8 cellular contexts compared by ENCODE assay signal in the genomic region with DNA sequence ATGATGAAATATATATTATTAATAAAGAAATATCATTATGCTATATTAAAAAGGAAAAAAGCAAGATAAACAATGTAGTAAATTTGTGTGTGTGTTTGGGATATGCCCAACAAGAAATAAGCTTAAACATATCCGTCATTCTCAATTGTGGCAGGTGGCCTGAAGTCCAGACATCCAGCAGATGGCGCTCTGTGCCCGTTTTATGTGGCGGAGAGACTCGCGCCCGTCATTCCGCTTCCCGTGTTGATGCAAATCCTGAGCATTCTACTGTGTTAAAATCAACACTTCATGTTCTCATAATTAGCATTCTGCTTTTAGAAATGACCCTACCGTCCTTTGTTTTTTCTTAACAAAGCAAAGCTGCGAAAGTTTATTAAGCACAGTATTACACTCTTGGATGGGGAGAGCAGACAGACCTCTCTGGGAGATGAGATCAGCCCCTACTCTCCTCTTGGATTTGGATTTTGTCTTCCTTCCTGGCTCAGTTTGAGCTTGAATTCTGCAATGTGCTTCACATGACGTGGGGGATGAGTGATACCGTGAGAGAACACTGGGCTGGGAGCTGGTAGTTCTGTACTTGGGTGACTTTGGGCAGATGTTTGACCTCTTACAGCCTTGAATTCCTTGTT.
A peak's percentile ranks its signal among the peaks of the same experiment; 100 is the strongest.
DNase-seq lines count a peak whose midpoint lies in the region; ATAC-seq, FAIRE-seq and TF ChIP-seq lines count a peak whose summit lies in the region.

No MANE protein-coding gene starts in this region.

- H3K18ac ChIP-seq in H1 (ENCODE audit: extremely low read depth, low read length) (no peak overlapping the region), mesendoderm (ENCODE audit: low read length) (no peak overlapping the region)

- FAIRE-seq in H1 (lab: Jason Lieb, UNC), result peak; percentile 88

- H3K79me1 ChIP-seq in H1 (ENCODE audit: low read depth, low read length), result no peaks in the 10 kb centered on the region
- H3K79me1 ChIP-seq in mesendoderm (ENCODE audit: low read length), result no peaks in the 10 kb centered on the region

- no peak overlapping the region for H2BK20ac ChIP-seq in H1 (ENCODE audit: low read length)

- H3K4ac ChIP-seq in H1 (replicated peaks; ENCODE audit: insufficient read length, low read depth, low read length) (no peak overlapping the region), mesendoderm (ENCODE audit: low read depth, low read length) (no peak overlapping the region)

- H3K9ac ChIP-seq in H1 (replicated peaks in 1 of 4; ENCODE audit: extremely low read depth in 1 of 4, low read depth in 3 of 4, low read length in 3 of 4), result no peak overlapping the region
- no peak overlapping the region for H3K9ac ChIP-seq in mesendoderm (ENCODE audit: low read length)

- intact Hi-C loops in activated CD8-positive, alpha-beta T cell treated with anti-CD3 and anti-CD28 coated beads for 36 hours (cut with micrococcal nuclease), result loop anchor here (1.0 to 2.0 kb wide), 2 partner anchors 37 to 231 kb away; no protein-coding TSS in a partner anchor

- ATAC-seq in GM19452 (IDR thresholded peaks at IDR 0.05; ENCODE audit: unreplicated experiment) (peak; percentile 85), HG03521 (IDR thresholded peaks at IDR 0.05; ENCODE audit: unreplicated experiment) (peak; percentile 88)
- ATAC-seq in activated CD8-positive, alpha-beta T cell treated with anti-CD3 and anti-CD28 coated beads for 36 hours, result peak; percentile 51

- H3K4me3 Mint-ChIP-seq in CD8-positive, alpha-beta memory T cell, result peak overlapping the region in 3 of 7 donors; percentile 6 to 26 (median 10)
- no peak overlapping the region for H3K4me3 Mint-ChIP-seq in activated CD8-positive, alpha-beta T cell treated with anti-CD3 and anti-CD28 coated beads for 36 hours

- TF ChIP-seq EP300 in H1 (IDR thresholded peaks at IDR 0.05; ENCODE audit: borderline replicate concordance in 1 of 2, low read depth in 2 of 2, low read length in 2 of 2), result no peak

- H3K27me3 Mint-ChIP-seq in CD8-positive, alpha-beta memory T cell, result peaks cover 13 to 44% of the 10 kb centered on the region in 2 donors
- H3K27me3 Mint-ChIP-seq in activated CD8-positive, alpha-beta T cell treated with anti-CD3 and anti-CD28 coated beads for 36 hours, result peaks cover 34% of the 10 kb centered on the region

- CTCF ChIA-PET in CD8-positive, alpha-beta memory T cell (lab: Charles Lee), result interaction anchor here (0.6 to 1.8 kb wide), 12 partner anchors 9 to 797 kb away, joined by 3 to 16 read pairs (median 4); no protein-coding TSS in a partner anchor
- CTCF ChIA-PET in activated CD8-positive, alpha-beta T cell treated with anti-CD3 and anti-CD28 coated beads for 36 hours (lab: Charles Lee), result interaction anchor here (0.6 to 3.9 kb wide), 61 partner anchors 9 to 796 kb away, joined by 3 to 74 read pairs (median 4); no protein-coding TSS in a partner anchor
- CTCF ChIA-PET in H1 (lab: Charles Lee; ENCODE audit: partially characterized antibody), result interaction anchor here (0.5 to 6.1 kb wide), 62 partner anchors 8 to 1946 kb away, joined by 3 to 72 read pairs (median 4); no protein-coding TSS in a partner anchor

- H4K8ac ChIP-seq in H1 (ENCODE audit: extremely low read depth, insufficient read depth, low read length), result no peak overlapping the region
- no peak overlapping the region for H4K8ac ChIP-seq in mesendoderm (ENCODE audit: low read depth, low read length)

- H3K4me3 ChIP-seq in CD8-positive, alpha-beta memory T cell (ENCODE audit: low read length), result no peak overlapping the region
- H3K4me3 ChIP-seq in H1 (ENCODE audit: extremely low read depth in 1 of 4, insufficient read depth in 2 of 4, low read depth in 3 of 4, low read length in 4 of 4), result peak overlapping the region in 1 of 4 experiments; percentile 47; a peak in 2 of 8 replicates
- H3K4me3 ChIP-seq in mesendoderm (ENCODE audit: low read length), result no peak overlapping the region

- no peaks in the 10 kb centered on the region for H3K9me3 ChIP-seq in CD8-positive, alpha-beta memory T cell (ENCODE audit: low read length)
- no peaks in the 10 kb centered on the region for H3K9me3 ChIP-seq in H1 (ENCODE audit: insufficient read depth in 2 of 2, low read depth in 1 of 2, low read length in 1 of 2)

- H2BK15ac ChIP-seq in H1 (ENCODE audit: low read length), result no peak overlapping the region
- no peak overlapping the region for H2BK15ac ChIP-seq in mesendoderm (replicated peaks; ENCODE audit: low read depth)

- H3K4me1 Mint-ChIP-seq in CD8-positive, alpha-beta memory T cell, result peaks cover 5 to 7% (median 6%) of the 10 kb centered on the region in 3 donors
- H3K4me1 Mint-ChIP-seq in activated CD8-positive, alpha-beta T cell treated with anti-CD3 and anti-CD28 coated beads for 36 hours (ENCODE audit: low read depth), result peaks cover 4% of the 10 kb centered on the region

- peak; percentile 90 for TF ChIP-seq RAD21 in H1 (IDR thresholded peaks at IDR 0.05 in 1 of 2, conservative IDR thresholded peaks at IDR 0.05 in 1 of 2; ENCODE audit: low read depth in 2 of 2, low read length in 2 of 2)

- TF ChIP-seq POLR2A in H1 (IDR thresholded peaks at IDR 0.05; ENCODE audit: control extremely low read depth in 1 of 2, low read depth in 2 of 2, low read length in 2 of 2), result no peak

- H2AK5ac ChIP-seq in H1 (ENCODE audit: low read depth, low read length), result no peak overlapping the region
- H2AK5ac ChIP-seq in mesendoderm (ENCODE audit: low read length), result no peak overlapping the region

- no peaks in the 10 kb centered on the region for H3K23me2 ChIP-seq in H1 (ENCODE audit: low read depth, low read length)

- H2BK120ac ChIP-seq in H1 (replicated peaks; ENCODE audit: low read depth, low read length), result no peak overlapping the region
- no peak overlapping the region for H2BK120ac ChIP-seq in mesendoderm (ENCODE audit: low read depth, low read length)

- H2BK5ac ChIP-seq in H1 (ENCODE audit: low read depth, low read length) (no peak overlapping the region), mesendoderm (ENCODE audit: low read length) (no peak overlapping the region)

- no peaks in the 10 kb centered on the region for H3K36me3 ChIP-seq in CD8-positive, alpha-beta memory T cell (ENCODE audit: insufficient read depth, low read length)
- H3K36me3 ChIP-seq in H1 (ENCODE audit: control insufficient read depth in 2 of 4, insufficient read depth in 4 of 4, low read length in 3 of 4) (no peaks in the 10 kb centered on the region), mesendoderm (ENCODE audit: control insufficient read depth, insufficient read depth, low read length) (no peaks in the 10 kb centered on the region)

- no peaks in the 10 kb centered on the region for H3K27me3 ChIP-seq in CD8-positive, alpha-beta memory T cell (ENCODE audit: insufficient read depth, low read length, poor library complexity, severe bottlenecking)
- H3K27me3 ChIP-seq in H1 (replicated peaks in 1 of 4; ENCODE audit: control insufficient read depth in 3 of 4, extremely low read depth in 1 of 4, insufficient read depth in 3 of 4, low read length in 3 of 4) (no peaks in the 10 kb centered on the region), mesendoderm (ENCODE audit: insufficient read depth, low read length, poor library complexity) (no peaks in the 10 kb centered on the region)

- H3K56ac ChIP-seq in H1 (replicated peaks; ENCODE audit: insufficient read length, low read depth, low read length) (no peak overlapping the region), mesendoderm (ENCODE audit: low read length) (no peak overlapping the region)

- H3K4me2 ChIP-seq in H1 (ENCODE audit: insufficient read depth in 1 of 2, low read depth in 2 of 2, low read length in 2 of 2), result peak overlapping the region in 1 of 2 experiments; percentile 64; a peak in 3 of 4 replicates
- no peak overlapping the region for H3K4me2 ChIP-seq in mesendoderm (ENCODE audit: low read length)

- H2AFZ ChIP-seq in H1 (ENCODE audit: low read length), result peak overlapping the region; percentile 99

- DNase-seq in CD8-positive, alpha-beta memory T cell, result peak; percentile 42 to 69 (median 54)
- DNase-seq in NCI-H526 treated with DMSO at 0.1 percent for 48 hours (lab: John Stamatoyannopoulos, UW) (peak; percentile 77), H1 (ENCODE audit: low read depth in 1 of 2, low spot score in 2 of 2) (peak; percentile 31 to 87), mesendoderm (peak; percentile 69)
- peak; percentile 82 for DNase-seq in activated CD8-positive, alpha-beta T cell treated with anti-CD3 and anti-CD28 coated beads for 36 hours
- DNase-seq in stimulated activated CD8-positive, alpha-beta memory T cell treated with anti-CD3 and anti-CD28 coated beads, Interleukin-4, amount 100 ng/mL, for 1 hour (ENCODE audit: low read depth in 2 of 2, low spot score in 1 of 2), result peak; percentile 23 to 44

- POLR2A ChIA-PET in CD8-positive, alpha-beta memory T cell (lab: Charles Lee), result no interaction called here
- POLR2A ChIA-PET in activated CD8-positive, alpha-beta T cell treated with anti-CD3 and anti-CD28 coated beads for 36 hours (lab: Charles Lee), result interaction anchor here (0.6 kb wide), 1 partner anchor 9 kb away, joined by 3 read pairs; no protein-coding TSS in a partner anchor
- POLR2A ChIA-PET in H1 (lab: Charles Lee; ENCODE audit: partially characterized antibody), result no interaction called here

- H3K36me3 Mint-ChIP-seq in CD8-positive, alpha-beta memory T cell, result no peaks in the 10 kb centered on the region
- H3K36me3 Mint-ChIP-seq in activated CD8-positive, alpha-beta T cell treated with anti-CD3 and anti-CD28 coated beads for 36 hours (ENCODE audit: low read depth), result no peaks in the 10 kb centered on the region

- TF ChIP-seq CTCF in activated CD8-positive, alpha-beta T cell treated with anti-CD3 and anti-CD28 coated beads for 36 hours (IDR thresholded peaks at IDR 0.05), result peak; percentile 80
- peak; percentile 81 to 90 (median 82) for TF ChIP-seq CTCF in H1 (IDR thresholded peaks at IDR 0.05; ENCODE audit: control extremely low read depth in 1 of 3, insufficient read depth in 1 of 3, low read depth in 1 of 3, low read length in 3 of 3)

- H4K5ac ChIP-seq in H1 (ENCODE audit: insufficient read length, low read depth, low read length), result no peak overlapping the region
- no peak overlapping the region for H4K5ac ChIP-seq in mesendoderm (ENCODE audit: low read length)

- no peak overlapping the region for H2BK12ac ChIP-seq in H1 (ENCODE audit: low read depth, low read length)

- H3K23ac ChIP-seq in H1 (ENCODE audit: insufficient read length) (no peak overlapping the region), mesendoderm (ENCODE audit: low read length) (no peak overlapping the region)

- H3K79me2 ChIP-seq in H1 (ENCODE audit: control insufficient read depth in 1 of 2, insufficient read depth in 2 of 2, low read length in 2 of 2) (no peaks in the 10 kb centered on the region), mesendoderm (ENCODE audit: control insufficient read depth, insufficient read depth, low read length) (no peaks in the 10 kb centered on the region)

- H3K4me1 ChIP-seq in CD8-positive, alpha-beta memory T cell (ENCODE audit: insufficient read depth, low read length), result peaks cover 6% of the 10 kb centered on the region
- H3K4me1 ChIP-seq in H1 (replicated peaks in 1 of 4; ENCODE audit: control insufficient read depth in 3 of 4, insufficient read depth in 4 of 4, low read length in 3 of 4) (no peaks in the 10 kb centered on the region), mesendoderm (ENCODE audit: control insufficient read depth, low read depth, low read length) (no peaks in the 10 kb centered on the region)

- H4K20me1 ChIP-seq in H1 (replicated peaks in 1 of 2; ENCODE audit: control insufficient read depth in 1 of 2, insufficient read depth in 2 of 2, low read length in 2 of 2), result no peaks in the 10 kb centered on the region

- no peaks in the 10 kb centered on the region for H3K9me3 Mint-ChIP-seq in CD8-positive, alpha-beta memory T cell
- H3K9me3 Mint-ChIP-seq in activated CD8-positive, alpha-beta T cell treated with anti-CD3 and anti-CD28 coated beads for 36 hours, result no peaks in the 10 kb centered on the region

- no peak overlapping the region for H4K91ac ChIP-seq in H1 (replicated peaks; ENCODE audit: insufficient read length, low read length)

- H3K14ac ChIP-seq in H1 (ENCODE audit: insufficient read length), result no peak overlapping the region

- 12% methylated on average over 13 of the region's 13 CpGs; no CpG with 5 or more reads in 1 of the 2 experiments for WGBS in H1 (ENCODE audit: extremely low coverage in 1 of 2, insufficient coverage in 1 of 2, insufficient read length in 1 of 2, insufficient replicate concordance in 2 of 2, low coverage in 1 of 2, low lambda C conversion rate in 2 of 2, missing lambda C conversion rate in 1 of 2), 2 experiments
- no CpG with 5 or more reads among the region's 13 CpGs for WGBS in mesendoderm (ENCODE audit: extremely low coverage, insufficient coverage, low lambda C conversion rate)

- peak overlapping the region in 1 of 8 donors; percentile 4 for H3K27ac Mint-ChIP-seq in CD8-positive, alpha-beta memory T cell
- no peak overlapping the region for H3K27ac Mint-ChIP-seq in activated CD8-positive, alpha-beta T cell treated with anti-CD3 and anti-CD28 coated beads for 36 hours

- no peak overlapping the region for H3K27ac ChIP-seq in CD8-positive, alpha-beta memory T cell (ENCODE audit: low read depth, low read length)
- no peak overlapping the region for H3K27ac ChIP-seq in H1 (ENCODE audit: low read depth, low read length)
- no peak overlapping the region for H3K27ac ChIP-seq in mesendoderm (ENCODE audit: low read depth, low read length)
